ENCODE assay signal across 17 cellular contexts in genomic region chr17:74126179-74126900, GRCh38.
"Had no signal": no experiment of that assay in that cellular context is flagged by ENCODE, and none has a peak within 500 bp of the region (broad histone marks: within the 10 kb centered on the region; RNA-seq: fewer than 3 reads in every experiment).

No MANE protein-coding gene starts in this region.

- H3K4me1 ChIP-seq: ascending aorta, suprapubic skin, upper lobe of left lung had no signal

- H3K9me3 Mint-ChIP-seq: activated naive CD8-positive, alpha-beta T cell treated with anti-CD3 and anti-CD28 coated beads, Interleukin-2, amount 50 U/mL, for 24 hours; activated T-cell treated with anti-CD3 and anti-CD28 coated beads, Interleukin-2, amount 50 U/mL, for 24 hours had no signal

- H3K9me3 ChIP-seq: ascending aorta, suprapubic skin, upper lobe of left lung had no signal

- H3K36me3 ChIP-seq: ascending aorta, esophagus squamous epithelium, suprapubic skin, upper lobe of left lung had no signal

- H3K27ac ChIP-seq: ascending aorta, esophagus squamous epithelium, suprapubic skin, upper lobe of left lung had no signal

- ATAC-seq: activated naive CD8-positive, alpha-beta T cell treated with anti-CD3 and anti-CD28 coated beads, Interleukin-2, amount 50 U/mL, for 24 hours; left lobe of liver; sciatic nerve had no signal

- DNase-seq: activated CD4-positive, alpha-beta T cell treated with anti-CD3 and anti-CD28 coated beads, Interleukin-2, amount 50 U/mL, for 4 hours; activated naive CD4-positive, alpha-beta T cell; activated naive CD8-positive, alpha-beta T cell treated with anti-CD3 and anti-CD28 coated beads, Interleukin-2, amount 50 U/mL, for 24 hours; activated T-cell treated with anti-CD3 and anti-CD28 coated beads, Interleukin-2, amount 50 U/mL, for 24 hours; esophagus squamous epithelium; foreskin fibroblast; glutamatergic neuron; immature natural killer cell; mammary epithelial cell; stimulated activated CD4-positive, alpha-beta T cell treated with anti-CD3 and anti-CD28 coated beads, Interleukin-2, amount 100 ng/mL, for 24 hours; stimulated activated naive CD4-positive, alpha-beta T cell; upper lobe of left lung had no signal

- H3K4me3 Mint-ChIP-seq: activated naive CD8-positive, alpha-beta T cell treated with anti-CD3 and anti-CD28 coated beads, Interleukin-2, amount 50 U/mL, for 24 hours; activated T-cell treated with anti-CD3 and anti-CD28 coated beads, Interleukin-2, amount 50 U/mL, for 24 hours; immature natural killer cell had no signal

- FAIRE-seq: bronchial epithelial cell had no signal

- H3K36me3 Mint-ChIP-seq: immature natural killer cell had no signal

- H3K27me3 ChIP-seq: ascending aorta, upper lobe of left lung had no signal

- H3K4me3 ChIP-seq: ascending aorta, suprapubic skin, upper lobe of left lung had no signal

- H3K4me1 Mint-ChIP-seq: activated naive CD8-positive, alpha-beta T cell treated with anti-CD3 and anti-CD28 coated beads, Interleukin-2, amount 50 U/mL, for 24 hours; immature natural killer cell had no signal

- H3K27ac Mint-ChIP-seq: activated naive CD8-positive, alpha-beta T cell treated with anti-CD3 and anti-CD28 coated beads, Interleukin-2, amount 50 U/mL, for 24 hours; activated T-cell treated with anti-CD3 and anti-CD28 coated beads, Interleukin-2, amount 50 U/mL, for 24 hours; immature natural killer cell had no signal
